8 cellular contexts compared by ENCODE assay signal in genomic region chr6:13194852-13195251, GRCh38.
DNase-seq lines count a peak whose midpoint lies in the region; ATAC-seq, FAIRE-seq and TF ChIP-seq lines count a peak whose summit lies in the region.

No MANE protein-coding gene starts in this region.

- FAIRE-seq in frontal cortex (lab: Jason Lieb, UNC), result no peak
- no peak for FAIRE-seq in pancreas (lab: Jason Lieb, UNC)

- peak in 2 of 4 donors; percentile 13 to 16 for TF ChIP-seq CTCF in pancreas (IDR thresholded peaks at IDR 0.05)

- H3K27me3 ChIP-seq in pancreas, result no peaks in the 10 kb centered on the region

- no peak overlapping the region for H3K27ac ChIP-seq in pancreas

- H3K36me3 ChIP-seq in pancreas, result no peaks in the 10 kb centered on the region

- DNase-seq in DMS53 (lab: John Stamatoyannopoulos, UW) (peak; percentile 55), DMS53 treated with DMSO at 0.1 percent for 48 hours (lab: John Stamatoyannopoulos, UW; ENCODE audit: unreplicated experiment) (no peak), SKM-1 (lab: John Stamatoyannopoulos, UW; ENCODE audit: unreplicated experiment) (peak; percentile 24), frontal cortex (ENCODE audit: low spot score in 2 of 2) (peak; percentile 47 to 54), pancreas (peak in 3 of 6 donors; percentile 19 to 30 (median 24))
- DNase-seq in activated effector memory CD4-positive, alpha-beta T cell treated with Interleukin-2 at 50 U/mL for 16 hours, result no peak

- no peaks in the 10 kb centered on the region for H3K9me3 ChIP-seq in pancreas

- H3K4me1 ChIP-seq in pancreas, result no peaks in the 10 kb centered on the region

- 66 to 67% methylated on average over 6 of the region's 6 CpGs for WGBS in pancreas, 2 donors

- intact Hi-C loops in pancreas (cut with DNase I), result no loop called here

- ATAC-seq in HG02588 (IDR thresholded peaks at IDR 0.05; ENCODE audit: unreplicated experiment) (peak; percentile 58), pancreas (peak in 3 of 4 donors; percentile 44 to 60 (median 49)), GM18519 (IDR thresholded peaks at IDR 0.05; ENCODE audit: low FRiP score, unreplicated experiment) (no peak)

- no peak overlapping the region for H3K4me3 ChIP-seq in pancreas

Comparison
In these comparisons a context has a peak if more than half of its experiments do, and no peak if none do; other contexts are left out.
1. DNase-seq: peak in DMS53 (single experiment), SKM-1 (single experiment) and frontal cortex (2 of 2); none in DMS53 treated with DMSO at 0.1 percent for 48 hours (single experiment) and activated effector memory CD4-positive, alpha-beta T cell treated with Interleukin-2 at 50 U/mL for 16 hours (single experiment).